18 cellular contexts compared by ENCODE assay signal in genomic region chr18:44766461-44766860, GRCh38.
DNase-seq lines count a peak whose midpoint lies in the region; ATAC-seq and TF ChIP-seq lines count a peak whose summit lies in the region.
"Had no signal": no experiment of that assay in that cellular context is flagged by ENCODE, and none has a peak within 500 bp of the region (broad histone marks: within the 10 kb centered on the region; RNA-seq: fewer than 3 reads in every experiment).

No MANE protein-coding gene starts in this region.

- H3K36me3 ChIP-seq in rectal smooth muscle tissue (ENCODE audit: control insufficient read depth, insufficient read depth, low read length): no peaks in the 10 kb centered on the region
- H3K36me3 ChIP-seq: BLaER1 had no signal

- no peak overlapping the region for H3K9ac ChIP-seq in rectal smooth muscle tissue (ENCODE audit: low read length)
- H3K9ac ChIP-seq: BLaER1, GM23248 had no signal

- TF ChIP-seq CTCF in natural killer cell (IDR thresholded peaks at IDR 0.05): no peak
- TF ChIP-seq CTCF in activated B cell treated with CpG ODN at 0.5 μM for 24 hours (IDR thresholded peaks at IDR 0.05): no peak
- no peak for TF ChIP-seq CTCF in GM10248 (IDR thresholded peaks at IDR 0.05; ENCODE audit: control extremely low read depth, extremely low read depth, low read depth, missing control alignments)

- DNase-seq in natural killer cell treated with Interleukin-12 subunit alpha and Interleukin-12 subunit beta and Interleukin-15 and Interleukin-18, amount 100 ng/mL, for 72 hours (ENCODE audit: low spot score): no peak
- DNase-seq in natural killer cell (no peak), activated B cell treated with CpG ODN at 0.5 μM for 24 hours (no peak), inferior parietal cortex (ENCODE audit: extremely low spot score) (no peak), GM10248 (ENCODE audit: extremely low spot score) (no peak)
- DNase-seq in stimulated activated CD4-positive, alpha-beta T cell treated with anti-CD3 and anti-CD28 coated beads, Interleukin-4, amount 100 ng/mL, for 24 hours: no peak
- DNase-seq: DND-41, GM23248, NCI-H1417 treated with DMSO at 0.1 percent for 48 hours, NCI-H2029, NCI-H2171, NCI-H446, NCI-H69, PC-9 had no signal

- no peak for ATAC-seq in natural killer cell treated with Interleukin-12 subunit alpha and Interleukin-12 subunit beta and Interleukin-15 and Interleukin-18, amount 100 ng/mL, for 72 hours
- no peak for ATAC-seq in natural killer cell
- no peak for ATAC-seq in activated B cell treated with CpG ODN at 0.5 μM for 24 hours (ENCODE audit: low read depth)
- no peak for ATAC-seq in HG02885 (IDR thresholded peaks at IDR 0.05; ENCODE audit: poor library complexity, unreplicated experiment)
- ATAC-seq: GM12878 had no signal

- peak overlapping the region; percentile 36 for H3K4me3 Mint-ChIP-seq in natural killer cell treated with Interleukin-12 subunit alpha and Interleukin-12 subunit beta and Interleukin-15 and Interleukin-18, amount 100 ng/mL, for 72 hours
- H3K4me3 Mint-ChIP-seq in natural killer cell (no peak overlapping the region), activated B cell treated with CpG ODN at 0.5 μM for 24 hours (no peak overlapping the region)

- H3K27me3 ChIP-seq in rectal smooth muscle tissue (ENCODE audit: control insufficient read depth, insufficient read depth, low read length): no peaks in the 10 kb centered on the region
- H3K27me3 ChIP-seq: BLaER1 had no signal

- POLR2A ChIA-PET in activated B cell treated with CpG ODN at 0.5 μM for 24 hours (lab: Charles Lee) (interaction anchor here (0.6 to 1.2 kb wide), 3 partner anchors 20 to 71 kb away, joined by 3 to 4 read pairs (median 3); no protein-coding TSS in a partner anchor), GM10248 (lab: Yijun Ruan, JAX) (no interaction called here)

- CTCF ChIA-PET in activated B cell treated with CpG ODN at 0.5 μM for 24 hours (lab: Charles Lee) (interaction anchor here (0.9 kb wide), 1 partner anchor 19 kb away, joined by 4 read pairs; no protein-coding TSS in a partner anchor), GM10248 (lab: Yijun Ruan, JAX) (interaction anchor here (0.9 to 1.6 kb wide), 6 partner anchors 11 to 447 kb away, joined by 3 to 4 read pairs (median 4); no protein-coding TSS in a partner anchor)

- peaks cover 12% of the 10 kb centered on the region for H3K9me3 Mint-ChIP-seq in natural killer cell treated with Interleukin-12 subunit alpha and Interleukin-12 subunit beta and Interleukin-15 and Interleukin-18, amount 100 ng/mL, for 72 hours
- H3K9me3 Mint-ChIP-seq in natural killer cell (no peaks in the 10 kb centered on the region), activated B cell treated with CpG ODN at 0.5 μM for 24 hours (peaks cover 3% of the 10 kb centered on the region)

- H3K27me3 Mint-ChIP-seq in natural killer cell treated with Interleukin-12 subunit alpha and Interleukin-12 subunit beta and Interleukin-15 and Interleukin-18, amount 100 ng/mL, for 72 hours: no peaks in the 10 kb centered on the region
- no peaks in the 10 kb centered on the region for H3K27me3 Mint-ChIP-seq in natural killer cell (ENCODE audit: low read depth in 2 of 2)
- H3K27me3 Mint-ChIP-seq in activated B cell treated with CpG ODN at 0.5 μM for 24 hours: no peaks in the 10 kb centered on the region

- H3K4me3 ChIP-seq in rectal smooth muscle tissue (ENCODE audit: low read length): no peak overlapping the region
- H3K4me3 ChIP-seq: BLaER1, GM12878, GM23248, PC-9 had no signal

- peaks cover 52% of the 10 kb centered on the region for H3K36me3 Mint-ChIP-seq in natural killer cell treated with Interleukin-12 subunit alpha and Interleukin-12 subunit beta and Interleukin-15 and Interleukin-18, amount 100 ng/mL, for 72 hours
- H3K36me3 Mint-ChIP-seq in natural killer cell: no peaks in the 10 kb centered on the region
- H3K36me3 Mint-ChIP-seq in activated B cell treated with CpG ODN at 0.5 μM for 24 hours (ENCODE audit: low read depth): peaks cover 35% of the 10 kb centered on the region

- peaks cover 9% of the 10 kb centered on the region for H3K4me1 ChIP-seq in rectal smooth muscle tissue (ENCODE audit: control insufficient read depth, insufficient read depth, low read length)

- peak overlapping the region; percentile 14 to 79 for H3K27ac Mint-ChIP-seq in natural killer cell treated with Interleukin-12 subunit alpha and Interleukin-12 subunit beta and Interleukin-15 and Interleukin-18, amount 100 ng/mL, for 72 hours
- H3K27ac Mint-ChIP-seq in natural killer cell: no peak overlapping the region
- peak overlapping the region; percentile 91 for H3K27ac Mint-ChIP-seq in activated B cell treated with CpG ODN at 0.5 μM for 24 hours

- H3K4me1 Mint-ChIP-seq in natural killer cell treated with Interleukin-12 subunit alpha and Interleukin-12 subunit beta and Interleukin-15 and Interleukin-18, amount 100 ng/mL, for 72 hours (ENCODE audit: low read depth in 2 of 2): peaks cover 58 to 59% of the 10 kb centered on the region in 2 donors
- peaks cover 29 to 42% of the 10 kb centered on the region in 2 donors for H3K4me1 Mint-ChIP-seq in natural killer cell
- H3K4me1 Mint-ChIP-seq in activated B cell treated with CpG ODN at 0.5 μM for 24 hours: peaks cover 98% of the 10 kb centered on the region

- intact Hi-C loops in natural killer cell (cut with micrococcal nuclease): no loop called here
- intact Hi-C loops in activated B cell treated with CpG ODN at 0.5 μM for 24 hours (cut with micrococcal nuclease): loop anchor here (2.0 kb wide), 1 partner anchor 20 kb away; no protein-coding TSS in a partner anchor

- peak overlapping the region; percentile 16 for H3K27ac ChIP-seq in rectal smooth muscle tissue (ENCODE audit: low read depth, low read length)
- H3K27ac ChIP-seq: BLaER1, GM23248, PC-9 had no signal

Comparison
In these comparisons a context has a peak if more than half of its experiments do, and no peak if none do; other contexts are left out.
1. H3K27ac Mint-ChIP-seq: peak in natural killer cell treated with Interleukin-12 subunit alpha and Interleukin-12 subunit beta and Interleukin-15 and Interleukin-18, amount 100 ng/mL, for 72 hours (2 of 2) and activated B cell treated with CpG ODN at 0.5 μM for 24 hours (single experiment); none in natural killer cell (0 of 2).